In the genomic region with DNA sequence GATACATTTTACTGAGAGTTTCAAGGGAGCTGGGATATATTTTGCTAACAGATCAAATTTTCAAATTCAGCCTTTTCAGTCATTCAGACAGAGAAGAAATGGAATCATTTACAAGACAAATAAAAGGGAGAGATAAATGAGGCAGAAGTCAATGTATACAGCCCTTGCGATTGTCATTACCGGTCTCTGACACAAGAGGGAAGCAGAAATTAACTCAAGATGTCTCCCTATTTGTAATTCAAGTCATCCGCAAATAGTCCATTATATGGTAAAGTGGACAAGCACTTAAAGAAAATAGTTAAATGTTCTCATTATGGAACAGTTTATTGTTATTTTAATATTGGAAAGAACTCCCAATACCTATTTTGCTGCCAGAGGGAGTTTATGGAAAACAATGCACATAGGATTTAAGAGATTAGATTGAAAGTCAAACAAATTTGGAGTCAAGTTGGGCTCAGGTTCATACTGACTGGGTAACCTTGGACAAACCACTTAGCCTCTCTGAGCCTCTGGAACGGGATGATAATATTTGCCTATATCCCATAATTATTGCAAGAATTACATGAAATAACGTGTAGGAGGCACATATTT, we compare ENCODE assay signal across 8 cellular contexts.
DNase-seq lines count a peak whose midpoint lies in the region; ATAC-seq and TF ChIP-seq lines count a peak whose summit lies in the region.

No MANE protein-coding gene starts in this region.

- H3K79me2 ChIP-seq in KMS-11 (ENCODE audit: insufficient read depth, low read depth), result no peaks in the 10 kb centered on the region

- intact Hi-C loops in tibial artery (cut with DNase I; ENCODE audit: low total_unique reads), result no loop called here

- H3K4me3 ChIP-seq in KMS-11 (IDR thresholded peaks at IDR 0.05; ENCODE audit: insufficient read depth, low read depth, low read length), result no peak overlapping the region
- no peak overlapping the region for H3K4me3 ChIP-seq in WI38 (ENCODE audit: low read depth, low read length)
- H3K4me3 ChIP-seq in tibial artery, result no peak overlapping the region

- H4K20me1 ChIP-seq in KMS-11 (ENCODE audit: insufficient read depth), result no peaks in the 10 kb centered on the region

- ATAC-seq in GM21619 (IDR thresholded peaks at IDR 0.05; ENCODE audit: unreplicated experiment) (no peak), GM21723 (IDR thresholded peaks at IDR 0.05; ENCODE audit: unreplicated experiment) (no peak)

- no peak overlapping the region for H3K4me2 ChIP-seq in KMS-11

- no peaks in the 10 kb centered on the region for H3K4me1 ChIP-seq in KMS-11 (ENCODE audit: low read depth, poor library complexity, severe bottlenecking)
- no peaks in the 10 kb centered on the region for H3K4me1 ChIP-seq in tibial artery

- H2AFZ ChIP-seq in KMS-11 (ENCODE audit: low read depth), result no peak overlapping the region

- H3K27ac ChIP-seq in KMS-11 (no peak overlapping the region), tibial artery (no peak overlapping the region)

- no peaks in the 10 kb centered on the region for H3K27me3 ChIP-seq in KMS-11 (ENCODE audit: insufficient read depth, low read depth)
- H3K27me3 ChIP-seq in tibial artery, result peaks cover 0 to 5% of the 10 kb centered on the region in 2 donors

- no peaks in the 10 kb centered on the region for H3K36me3 ChIP-seq in KMS-11 (ENCODE audit: insufficient read depth)
- no peaks in the 10 kb centered on the region for H3K36me3 ChIP-seq in tibial artery

- H3K9me3 ChIP-seq in tibial artery, result no peaks in the 10 kb centered on the region

- DNase-seq in ELR (ENCODE audit: low read depth), result peak; percentile 71
- DNase-seq in iPS DF 4.7 (ENCODE audit: extremely low read depth, low spot score), result peak; percentile 41
- no peak for DNase-seq in tibial artery
- DNase-seq in GM19238 (ENCODE audit: insufficient read length, low spot score), result no peak

- TF ChIP-seq CTCF in KMS-11 (conservative IDR thresholded peaks at IDR 0.05; ENCODE audit: low read depth, low read length) (peak; percentile 85), WI38 (IDR thresholded peaks at IDR 0.05; ENCODE audit: low read depth, low read length) (peak; percentile 73), tibial artery (IDR thresholded peaks at IDR 0.05) (peak; percentile 19 to 30)

- no peak overlapping the region for H3K9ac ChIP-seq in KMS-11

Comparison
In these comparisons a context has a peak if more than half of its experiments do, and no peak if none do; other contexts are left out.
1. DNase-seq: peak in ELR (single experiment) and iPS DF 4.7 (single experiment); none in tibial artery (0 of 2) and GM19238 (single experiment).
2. CTCF ChIP-seq: peak in every context shown above with its lines; median percentile 85 in KMS-11; 73 in WI38; 24 in tibial artery.